2 cellular contexts compared by ENCODE assay signal in the genomic region with DNA sequence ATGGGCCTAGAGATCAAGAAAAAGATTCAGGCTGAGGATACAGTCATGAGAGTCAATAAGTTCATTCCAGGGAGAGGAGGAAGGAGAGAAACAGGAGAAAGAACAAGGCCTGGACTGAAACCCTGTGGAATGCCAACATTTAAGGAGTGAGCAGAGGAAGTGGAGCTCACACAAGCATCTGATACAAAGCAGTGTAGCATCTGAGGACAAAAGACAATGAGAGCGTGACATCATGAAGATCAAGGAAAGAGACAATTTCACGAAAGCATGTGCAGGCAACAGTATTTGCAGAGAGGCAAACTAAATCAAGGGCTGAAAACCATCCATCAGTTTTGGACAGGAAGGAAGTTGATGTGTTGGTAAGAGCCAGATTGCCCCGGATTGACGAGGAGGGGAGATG.
A peak's percentile ranks its signal among the peaks of the same experiment; 100 is the strongest.
TF ChIP-seq lines count a peak whose summit lies in the region.

No MANE protein-coding gene starts in this region.

TF ChIP-seq in HepG2, 621 proteins besides CTCF, POLR2A, EP300 and RAD21:
- TF ChIP-seq CREB1 (IDR thresholded peaks at IDR 0.05) (peak; percentile 45; the same call in 1 of the 2 replicates), CREB1 (CRISPR knock-in tag; IDR thresholded peaks at IDR 0.05) (no peak), RXRA (CRISPR knock-in tag; IDR thresholded peaks at IDR 0.05) (no peak), ZFP37 (CRISPR knock-in tag; IDR thresholded peaks at IDR 0.05; ENCODE audit: borderline replicate concordance) (no peak)
- TF ChIP-seq, protein P1, sequence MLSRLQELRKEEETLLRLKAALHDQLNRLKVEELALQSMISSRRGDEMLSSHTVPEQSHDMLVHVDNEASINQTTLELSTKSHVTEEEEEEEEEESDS (CRISPR knock-in tag; IDR thresholded peaks at IDR 0.05; ENCODE audit: borderline replicate concordance): no peak

TF ChIP-seq in H1, 55 proteins besides CTCF, POLR2A, EP300 and RAD21:
- no peak for TF ChIP-seq CBX8 (IDR thresholded peaks at IDR 0.05; ENCODE audit: borderline replicate concordance, low read depth, low read length)
- no peak for TF ChIP-seq SRF (IDR thresholded peaks at IDR 0.05; ENCODE audit: low read depth, low read length)
- TF ChIP-seq, protein P2, sequence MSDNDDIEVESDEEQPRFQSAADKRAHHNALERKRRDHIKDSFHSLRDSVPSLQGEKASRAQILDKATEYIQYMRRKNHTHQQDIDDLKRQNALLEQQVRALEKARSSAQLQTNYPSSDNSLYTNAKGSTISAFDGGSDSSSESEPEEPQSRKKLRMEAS (IDR thresholded peaks at IDR 0.05): no peak
- no peak for TF ChIP-seq BACH1 (IDR thresholded peaks at IDR 0.05; ENCODE audit: low read length)
- TF ChIP-seq POU5F1 (IDR thresholded peaks at IDR 0.05; ENCODE audit: low read depth, low read length): no peak
- no peak for TF ChIP-seq SP1 (IDR thresholded peaks at IDR 0.05; ENCODE audit: low read depth, low read length)
- TF ChIP-seq KDM5A (IDR thresholded peaks at IDR 0.05; ENCODE audit: low read length): no peak
- no peak for TF ChIP-seq SAP30 (IDR thresholded peaks at IDR 0.05; ENCODE audit: insufficient read depth, insufficient replicate concordance, low read length)
- no peak for TF ChIP-seq TBP (IDR thresholded peaks at IDR 0.05; ENCODE audit: low read depth, low read length)
- no peak for TF ChIP-seq RNF2 (IDR thresholded peaks at IDR 0.05; ENCODE audit: borderline replicate concordance, low read depth, low read length, missing control alignments, poor library complexity, severe bottlenecking)
- no peak for TF ChIP-seq SIRT6 (IDR thresholded peaks at IDR 0.05; ENCODE audit: low read length)
- no peak for TF ChIP-seq SIX5 (IDR thresholded peaks at IDR 0.05; ENCODE audit: low read depth, low read length)
- TF ChIP-seq BRCA1 (IDR thresholded peaks at IDR 0.05; ENCODE audit: low read depth, low read length): no peak
- TF ChIP-seq YY1 (IDR thresholded peaks at IDR 0.05; ENCODE audit: low read depth, low read length): no peak
- no peak for TF ChIP-seq GABPA (IDR thresholded peaks at IDR 0.05; ENCODE audit: borderline replicate concordance, insufficient read depth, low read length)
